In the genomic region with DNA sequence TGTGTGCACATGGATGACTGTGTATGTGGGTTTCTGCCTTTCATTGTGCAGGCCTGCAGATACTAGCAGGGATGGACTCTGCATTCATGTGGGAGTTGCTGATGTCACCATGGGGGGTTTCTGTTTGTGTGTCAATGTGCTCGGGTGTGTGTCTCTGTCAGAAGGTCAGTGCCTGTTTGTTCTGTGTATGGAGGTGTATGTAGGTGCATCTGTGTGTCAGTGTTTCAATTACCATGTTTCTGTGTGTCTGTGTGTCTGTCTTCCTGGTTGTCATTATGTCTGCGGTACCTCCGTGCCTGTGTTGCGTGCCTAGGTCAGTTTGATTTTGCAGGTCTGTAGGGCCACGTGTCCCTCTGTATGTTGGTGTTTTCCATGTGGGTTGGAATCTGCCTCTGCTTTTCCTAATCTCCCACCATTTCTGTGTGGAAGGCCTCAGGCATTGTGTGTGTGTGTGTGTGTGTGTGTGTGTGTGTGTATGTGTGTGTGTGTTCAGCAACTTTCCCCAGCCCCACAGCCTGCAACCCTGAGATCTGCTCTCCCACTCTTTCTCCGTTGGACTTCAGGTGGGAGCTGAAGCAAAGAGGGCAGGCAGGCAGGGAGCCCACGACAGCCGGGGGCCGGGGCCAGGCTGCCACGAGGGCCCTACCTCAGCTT, we compare ENCODE assay signal across 1 cellular context.
TF ChIP-seq lines count a peak whose summit lies in the region.

No MANE protein-coding gene starts in this region.

TF ChIP-seq in HEK293, 187 proteins besides CTCF, POLR2A, EP300 and RAD21 (continued from another document and continues in another):
- TF ChIP-seq, protein P1, sequence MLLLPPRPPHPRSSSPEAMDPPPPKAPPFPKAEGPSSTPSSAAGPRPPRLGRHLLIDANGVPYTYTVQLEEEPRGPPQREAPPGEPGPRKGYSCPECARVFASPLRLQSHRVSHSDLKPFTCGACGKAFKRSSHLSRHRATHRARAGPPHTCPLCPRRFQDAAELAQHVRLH (tag by site-specific recombination; IDR thresholded peaks at IDR 0.05), result no peak
- no peak for TF ChIP-seq ZNF223 (tag by site-specific recombination; IDR thresholded peaks at IDR 0.05)
- no peak for TF ChIP-seq ZNF529 (tag by site-specific recombination; IDR thresholded peaks at IDR 0.05; ENCODE audit: insufficient replicate concordance)
- peak; percentile 58; the same call in 1 of the 2 replicates for TF ChIP-seq ZBTB7A (tag by site-specific recombination; IDR thresholded peaks at IDR 0.05; ENCODE audit: low read depth)
- TF ChIP-seq SP7 (tag by site-specific recombination; IDR thresholded peaks at IDR 0.05), result peak; percentile 56; the same call in 1 of the 2 replicates
- peak; percentile 29; the same call in 1 of the 2 replicates for TF ChIP-seq ZNF548 (tag by site-specific recombination; IDR thresholded peaks at IDR 0.05)
- TF ChIP-seq, protein P2, sequence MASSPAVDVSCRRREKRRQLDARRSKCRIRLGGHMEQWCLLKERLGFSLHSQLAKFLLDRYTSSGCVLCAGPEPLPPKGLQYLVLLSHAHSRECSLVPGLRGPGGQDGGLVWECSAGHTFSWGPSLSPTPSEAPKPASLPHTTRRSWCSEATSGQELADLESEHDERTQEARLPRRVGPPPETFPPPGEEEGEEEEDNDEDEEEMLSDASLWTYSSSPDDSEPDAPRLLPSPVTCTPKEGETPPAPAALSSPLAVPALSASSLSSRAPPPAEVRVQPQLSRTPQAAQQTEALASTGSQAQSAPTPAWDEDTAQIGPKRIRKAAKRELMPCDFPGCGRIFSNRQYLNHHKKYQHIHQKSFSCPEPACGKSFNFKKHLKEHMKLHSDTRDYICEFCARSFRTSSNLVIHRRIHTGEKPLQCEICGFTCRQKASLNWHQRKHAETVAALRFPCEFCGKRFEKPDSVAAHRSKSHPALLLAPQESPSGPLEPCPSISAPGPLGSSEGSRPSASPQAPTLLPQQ (tag by site-specific recombination; IDR thresholded peaks at IDR 0.05), result peak; percentile 11; the same call in 1 of the 2 replicates
- TF ChIP-seq ZNF558 (tag by site-specific recombination; IDR thresholded peaks at IDR 0.05), result peak; percentile 75
- TF ChIP-seq RBAK (tag by site-specific recombination; IDR thresholded peaks at IDR 0.05), result no peak
- peak; percentile 32; the same call in 1 of the 2 replicates for TF ChIP-seq ZBTB48 (tag by site-specific recombination; IDR thresholded peaks at IDR 0.05)
- TF ChIP-seq ZFHX2 (tag by site-specific recombination; conservative IDR thresholded peaks at IDR 0.05), result peak; percentile 97
- no peak for TF ChIP-seq ZNF138 (tag by site-specific recombination; IDR thresholded peaks at IDR 0.05; ENCODE audit: borderline replicate concordance)
- TF ChIP-seq ZNF2 (tag by site-specific recombination; IDR thresholded peaks at IDR 0.05), result peak; percentile 56; the same call in 1 of the 2 replicates
- TF ChIP-seq MYNN (tag by site-specific recombination; IDR thresholded peaks at IDR 0.05; ENCODE audit: borderline replicate concordance), result no peak
- TF ChIP-seq ZNF366 (tag by site-specific recombination; conservative IDR thresholded peaks at IDR 0.05), result 0 out of 2 replicates have a peak, but pooled peaks have one; percentile 18
- TF ChIP-seq, protein P3, sequence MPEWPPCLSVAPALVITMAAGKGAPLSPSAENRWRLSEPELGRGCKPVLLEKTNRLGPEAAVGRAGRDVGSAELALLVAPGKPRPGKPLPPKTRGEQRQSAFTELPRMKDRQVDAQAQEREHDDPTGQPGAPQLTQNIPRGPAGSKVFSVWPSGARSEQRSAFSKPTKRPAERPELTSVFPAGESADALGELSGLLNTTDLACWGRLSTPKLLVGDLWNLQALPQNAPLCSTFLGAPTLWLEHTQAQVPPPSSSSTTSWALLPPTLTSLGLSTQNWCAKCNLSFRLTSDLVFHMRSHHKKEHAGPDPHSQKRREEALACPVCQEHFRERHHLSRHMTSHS (tag by site-specific recombination; IDR thresholded peaks at IDR 0.05), result 0 out of 2 replicates have a peak, but pooled peaks have one; percentile 62
- no peak for TF ChIP-seq ZNF549 (tag by site-specific recombination; IDR thresholded peaks at IDR 0.05)
- TF ChIP-seq, protein P4, sequence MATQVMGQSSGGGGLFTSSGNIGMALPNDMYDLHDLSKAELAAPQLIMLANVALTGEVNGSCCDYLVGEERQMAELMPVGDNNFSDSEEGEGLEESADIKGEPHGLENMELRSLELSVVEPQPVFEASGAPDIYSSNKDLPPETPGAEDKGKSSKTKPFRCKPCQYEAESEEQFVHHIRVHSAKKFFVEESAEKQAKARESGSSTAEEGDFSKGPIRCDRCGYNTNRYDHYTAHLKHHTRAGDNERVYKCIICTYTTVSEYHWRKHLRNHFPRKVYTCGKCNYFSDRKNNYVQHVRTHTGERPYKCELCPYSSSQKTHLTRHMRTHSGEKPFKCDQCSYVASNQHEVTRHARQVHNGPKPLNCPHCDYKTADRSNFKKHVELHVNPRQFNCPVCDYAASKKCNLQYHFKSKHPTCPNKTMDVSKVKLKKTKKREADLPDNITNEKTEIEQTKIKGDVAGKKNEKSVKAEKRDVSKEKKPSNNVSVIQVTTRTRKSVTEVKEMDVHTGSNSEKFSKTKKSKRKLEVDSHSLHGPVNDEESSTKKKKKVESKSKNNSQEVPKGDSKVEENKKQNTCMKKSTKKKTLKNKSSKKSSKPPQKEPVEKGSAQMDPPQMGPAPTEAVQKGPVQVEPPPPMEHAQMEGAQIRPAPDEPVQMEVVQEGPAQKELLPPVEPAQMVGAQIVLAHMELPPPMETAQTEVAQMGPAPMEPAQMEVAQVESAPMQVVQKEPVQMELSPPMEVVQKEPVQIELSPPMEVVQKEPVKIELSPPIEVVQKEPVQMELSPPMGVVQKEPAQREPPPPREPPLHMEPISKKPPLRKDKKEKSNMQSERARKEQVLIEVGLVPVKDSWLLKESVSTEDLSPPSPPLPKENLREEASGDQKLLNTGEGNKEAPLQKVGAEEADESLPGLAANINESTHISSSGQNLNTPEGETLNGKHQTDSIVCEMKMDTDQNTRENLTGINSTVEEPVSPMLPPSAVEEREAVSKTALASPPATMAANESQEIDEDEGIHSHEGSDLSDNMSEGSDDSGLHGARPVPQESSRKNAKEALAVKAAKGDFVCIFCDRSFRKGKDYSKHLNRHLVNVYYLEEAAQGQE (tag by site-specific recombination; IDR thresholded peaks at IDR 0.05), result no peak
- TF ChIP-seq, protein P5, sequence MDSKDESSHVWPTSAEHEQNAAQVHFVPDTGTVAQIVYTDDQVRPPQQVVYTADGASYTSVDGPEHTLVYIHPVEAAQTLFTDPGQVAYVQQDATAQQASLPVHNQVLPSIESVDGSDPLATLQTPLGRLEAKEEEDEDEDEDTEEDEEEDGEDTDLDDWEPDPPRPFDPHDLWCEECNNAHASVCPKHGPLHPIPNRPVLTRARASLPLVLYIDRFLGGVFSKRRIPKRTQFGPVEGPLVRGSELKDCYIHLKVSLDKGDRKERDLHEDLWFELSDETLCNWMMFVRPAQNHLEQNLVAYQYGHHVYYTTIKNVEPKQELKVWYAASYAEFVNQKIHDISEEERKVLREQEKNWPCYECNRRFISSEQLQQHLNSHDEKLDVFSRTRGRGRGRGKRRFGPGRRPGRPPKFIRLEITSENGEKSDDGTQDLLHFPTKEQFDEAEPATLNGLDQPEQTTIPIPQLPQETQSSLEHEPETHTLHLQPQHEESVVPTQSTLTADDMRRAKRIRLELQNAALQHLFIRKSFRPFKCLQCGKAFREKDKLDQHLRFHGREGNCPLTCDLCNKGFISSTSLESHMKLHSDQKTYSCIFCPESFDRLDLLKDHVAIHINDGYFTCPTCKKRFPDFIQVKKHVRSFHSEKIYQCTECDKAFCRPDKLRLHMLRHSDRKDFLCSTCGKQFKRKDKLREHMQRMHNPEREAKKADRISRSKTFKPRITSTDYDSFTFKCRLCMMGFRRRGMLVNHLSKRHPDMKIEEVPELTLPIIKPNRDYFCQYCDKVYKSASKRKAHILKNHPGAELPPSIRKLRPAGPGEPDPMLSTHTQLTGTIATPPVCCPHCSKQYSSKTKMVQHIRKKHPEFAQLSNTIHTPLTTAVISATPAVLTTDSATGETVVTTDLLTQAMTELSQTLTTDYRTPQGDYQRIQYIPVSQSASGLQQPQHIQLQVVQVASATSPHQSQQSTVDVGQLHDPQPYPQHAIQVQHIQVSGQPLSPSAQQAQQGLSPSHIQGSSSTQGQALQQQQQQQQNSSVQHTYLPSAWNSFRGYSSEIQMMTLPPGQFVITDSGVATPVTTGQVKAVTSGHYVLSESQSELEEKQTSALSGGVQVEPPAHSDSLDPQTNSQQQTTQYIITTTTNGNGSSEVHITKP (tag by site-specific recombination; IDR thresholded peaks at IDR 0.05), result peak; percentile 53; the same call in 1 of the 2 replicates
- TF ChIP-seq ZNF600 (tag by site-specific recombination; IDR thresholded peaks at IDR 0.05), result peak; percentile 60; the same call in 1 of the 2 replicates
- TF ChIP-seq ZNF76 (tag by site-specific recombination; IDR thresholded peaks at IDR 0.05; ENCODE audit: borderline replicate concordance, low read depth), result no peak
- TF ChIP-seq ZNF501 (tag by site-specific recombination; IDR thresholded peaks at IDR 0.05), result no peak
- TF ChIP-seq, protein P6, sequence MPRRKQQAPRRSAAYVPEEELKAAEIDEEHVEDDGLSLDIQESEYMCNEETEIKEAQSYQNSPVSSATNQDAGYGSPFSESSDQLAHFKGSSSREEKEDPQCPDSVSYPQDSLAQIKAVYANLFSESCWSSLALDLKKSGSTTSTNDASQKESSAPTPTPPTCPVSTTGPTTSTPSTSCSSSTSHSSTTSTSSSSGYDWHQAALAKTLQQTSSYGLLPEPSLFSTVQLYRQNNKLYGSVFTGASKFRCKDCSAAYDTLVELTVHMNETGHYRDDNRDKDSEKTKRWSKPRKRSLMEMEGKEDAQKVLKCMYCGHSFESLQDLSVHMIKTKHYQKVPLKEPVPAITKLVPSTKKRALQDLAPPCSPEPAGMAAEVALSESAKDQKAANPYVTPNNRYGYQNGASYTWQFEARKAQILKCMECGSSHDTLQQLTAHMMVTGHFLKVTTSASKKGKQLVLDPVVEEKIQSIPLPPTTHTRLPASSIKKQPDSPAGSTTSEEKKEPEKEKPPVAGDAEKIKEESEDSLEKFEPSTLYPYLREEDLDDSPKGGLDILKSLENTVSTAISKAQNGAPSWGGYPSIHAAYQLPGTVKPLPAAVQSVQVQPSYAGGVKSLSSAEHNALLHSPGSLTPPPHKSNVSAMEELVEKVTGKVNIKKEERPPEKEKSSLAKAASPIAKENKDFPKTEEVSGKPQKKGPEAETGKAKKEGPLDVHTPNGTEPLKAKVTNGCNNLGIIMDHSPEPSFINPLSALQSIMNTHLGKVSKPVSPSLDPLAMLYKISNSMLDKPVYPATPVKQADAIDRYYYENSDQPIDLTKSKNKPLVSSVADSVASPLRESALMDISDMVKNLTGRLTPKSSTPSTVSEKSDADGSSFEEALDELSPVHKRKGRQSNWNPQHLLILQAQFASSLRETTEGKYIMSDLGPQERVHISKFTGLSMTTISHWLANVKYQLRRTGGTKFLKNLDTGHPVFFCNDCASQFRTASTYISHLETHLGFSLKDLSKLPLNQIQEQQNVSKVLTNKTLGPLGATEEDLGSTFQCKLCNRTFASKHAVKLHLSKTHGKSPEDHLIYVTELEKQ (tag by site-specific recombination; IDR thresholded peaks at IDR 0.05; ENCODE audit: borderline replicate concordance), result peak; percentile 13
- no peak for TF ChIP-seq SCRT2 (tag by site-specific recombination; IDR thresholded peaks at IDR 0.05)
- TF ChIP-seq ZNF660 (tag by site-specific recombination; IDR thresholded peaks at IDR 0.05), result no peak
- TF ChIP-seq PRDM1 (tag by site-specific recombination; IDR thresholded peaks at IDR 0.05), result peak; percentile 66
- peak; percentile 55; the same call in 1 of the 2 replicates for TF ChIP-seq YY2 (tag by site-specific recombination; IDR thresholded peaks at IDR 0.05)
- peak; percentile 14; the same call in 1 of the 2 replicates for TF ChIP-seq GLIS2 (tag by site-specific recombination; IDR thresholded peaks at IDR 0.05)
- peak; percentile 46 for TF ChIP-seq ZBTB17 (tag by site-specific recombination; IDR thresholded peaks at IDR 0.05)
- 0 out of 2 replicates have a peak, but pooled peaks have one; percentile 23 for TF ChIP-seq ZNF792 (tag by site-specific recombination; IDR thresholded peaks at IDR 0.05)
- TF ChIP-seq, protein P7, sequence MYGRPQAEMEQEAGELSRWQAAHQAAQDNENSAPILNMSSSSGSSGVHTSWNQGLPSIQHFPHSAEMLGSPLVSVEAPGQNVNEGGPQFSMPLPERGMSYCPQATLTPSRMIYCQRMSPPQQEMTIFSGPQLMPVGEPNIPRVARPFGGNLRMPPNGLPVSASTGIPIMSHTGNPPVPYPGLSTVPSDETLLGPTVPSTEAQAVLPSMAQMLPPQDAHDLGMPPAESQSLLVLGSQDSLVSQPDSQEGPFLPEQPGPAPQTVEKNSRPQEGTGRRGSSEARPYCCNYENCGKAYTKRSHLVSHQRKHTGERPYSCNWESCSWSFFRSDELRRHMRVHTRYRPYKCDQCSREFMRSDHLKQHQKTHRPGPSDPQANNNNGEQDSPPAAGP (tag by site-specific recombination; IDR thresholded peaks at IDR 0.05), result no peak
- TF ChIP-seq, protein P8, sequence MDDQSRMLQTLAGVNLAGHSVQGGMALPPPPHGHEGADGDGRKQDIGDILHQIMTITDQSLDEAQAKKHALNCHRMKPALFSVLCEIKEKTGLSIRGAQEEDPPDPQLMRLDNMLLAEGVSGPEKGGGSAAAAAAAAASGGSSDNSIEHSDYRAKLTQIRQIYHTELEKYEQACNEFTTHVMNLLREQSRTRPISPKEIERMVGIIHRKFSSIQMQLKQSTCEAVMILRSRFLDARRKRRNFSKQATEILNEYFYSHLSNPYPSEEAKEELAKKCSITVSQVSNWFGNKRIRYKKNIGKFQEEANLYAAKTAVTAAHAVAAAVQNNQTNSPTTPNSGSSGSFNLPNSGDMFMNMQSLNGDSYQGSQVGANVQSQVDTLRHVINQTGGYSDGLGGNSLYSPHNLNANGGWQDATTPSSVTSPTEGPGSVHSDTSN (CRISPR knock-in tag; IDR thresholded peaks at IDR 0.05), result no peak
- TF ChIP-seq OSR2 (tag by site-specific recombination; IDR thresholded peaks at IDR 0.05), result no peak; the same call in 1 of the 2 replicates
- TF ChIP-seq WT1 (tag by site-specific recombination; IDR thresholded peaks at IDR 0.05), result peak; percentile 57
- no peak for TF ChIP-seq BCL11B (tag by site-specific recombination; IDR thresholded peaks at IDR 0.05; ENCODE audit: low read depth)
- no peak for TF ChIP-seq ZNF621 (tag by site-specific recombination; IDR thresholded peaks at IDR 0.05)
- TF ChIP-seq ZNF843 (tag by site-specific recombination; IDR thresholded peaks at IDR 0.05), result no peak
- TF ChIP-seq, protein P9, sequence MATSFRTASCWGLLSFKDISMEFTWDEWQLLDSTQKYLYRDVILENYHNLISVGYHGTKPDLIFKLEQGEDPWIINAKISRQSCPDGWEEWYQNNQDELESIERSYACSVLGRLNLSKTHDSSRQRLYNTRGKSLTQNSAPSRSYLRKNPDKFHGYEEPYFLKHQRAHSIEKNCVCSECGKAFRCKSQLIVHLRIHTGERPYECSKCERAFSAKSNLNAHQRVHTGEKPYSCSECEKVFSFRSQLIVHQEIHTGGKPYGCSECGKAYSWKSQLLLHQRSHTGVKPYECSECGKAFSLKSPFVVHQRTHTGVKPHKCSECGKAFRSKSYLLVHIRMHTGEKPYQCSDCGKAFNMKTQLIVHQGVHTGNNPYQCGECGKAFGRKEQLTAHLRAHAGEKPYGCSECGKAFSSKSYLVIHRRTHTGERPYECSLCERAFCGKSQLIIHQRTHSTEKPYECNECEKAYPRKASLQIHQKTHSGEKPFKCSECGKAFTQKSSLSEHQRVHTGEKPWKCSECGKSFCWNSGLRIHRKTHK (tag by site-specific recombination; IDR thresholded peaks at IDR 0.05), result no peak
- TF ChIP-seq ZNF391 (tag by site-specific recombination; IDR thresholded peaks at IDR 0.05; ENCODE audit: borderline replicate concordance, low read depth), result no peak; the same call in 1 of the 2 replicates
- TF ChIP-seq SETDB1 (IDR thresholded peaks at IDR 0.05; ENCODE audit: insufficient read length, low read length), result no peak
